In genomic region chr10:3902054-3902808, GRCh38 we compare ENCODE assay signal across 1 cellular context.
TF ChIP-seq lines count a peak whose summit lies in the region.

No MANE protein-coding gene starts in this region.

TF ChIP-seq in GM12878, 131 proteins besides CTCF, POLR2A, EP300 and RAD21 (continued from another document):
- TF ChIP-seq PBX3 (IDR thresholded peaks at IDR 0.05; ENCODE audit: insufficient replicate concordance, low read depth, low read length), result peak; percentile 22
- no peak for TF ChIP-seq HCFC1 (IDR thresholded peaks at IDR 0.05; ENCODE audit: low read length)
- TF ChIP-seq ZNF207 (IDR thresholded peaks at IDR 0.05; ENCODE audit: borderline replicate concordance), result no peak
- TF ChIP-seq TBL1XR1 (IDR thresholded peaks at IDR 0.05; ENCODE audit: low read depth, low read length), result peak; percentile 98
- peak; percentile 86 for TF ChIP-seq PAX5 (IDR thresholded peaks at IDR 0.05; ENCODE audit: borderline replicate concordance, low read depth, low read length)
- TF ChIP-seq NBN (IDR thresholded peaks at IDR 0.05), result no peak; the same call in 1 of the 2 replicates
- no peak for TF ChIP-seq CBX3 (IDR thresholded peaks at IDR 0.05; ENCODE audit: borderline replicate concordance, low read depth)
- TF ChIP-seq ZNF384 (IDR thresholded peaks at IDR 0.05; ENCODE audit: borderline replicate concordance, low read depth, low read length), result no peak
- TF ChIP-seq JUND (IDR thresholded peaks at IDR 0.05; ENCODE audit: low read depth, low read length), result 0 out of 2 replicates have a peak, but pooled peaks have one; percentile 57
- TF ChIP-seq IRF5 (IDR thresholded peaks at IDR 0.05; ENCODE audit: borderline replicate concordance), result no peak
- no peak for TF ChIP-seq SUPT20H (IDR thresholded peaks at IDR 0.05; ENCODE audit: borderline replicate concordance, control insufficient read depth, low read depth, low read length)
- no peak for TF ChIP-seq TAF1 (IDR thresholded peaks at IDR 0.05; ENCODE audit: borderline replicate concordance, low read depth, low read length)
- TF ChIP-seq BCL11A (IDR thresholded peaks at IDR 0.05; ENCODE audit: low read depth, low read length), result peak; percentile 93
- TF ChIP-seq CREB1 (IDR thresholded peaks at IDR 0.05; ENCODE audit: low read depth), result peak; percentile 92
- TF ChIP-seq SMAD5 (IDR thresholded peaks at IDR 0.05; ENCODE audit: low read depth), result no peak
- peak; percentile 77; the same call in 1 of the 2 replicates for TF ChIP-seq MEF2A (IDR thresholded peaks at IDR 0.05; ENCODE audit: insufficient read depth, low read depth, low read length)
- peak; percentile 83; the same call in 1 of the 2 replicates for TF ChIP-seq BMI1 (IDR thresholded peaks at IDR 0.05; ENCODE audit: borderline replicate concordance)
- TF ChIP-seq ATF3 (IDR thresholded peaks at IDR 0.05; ENCODE audit: borderline replicate concordance, extremely low read depth, low read depth, low read length), result no peak
- no peak for TF ChIP-seq TARDBP (IDR thresholded peaks at IDR 0.05; ENCODE audit: borderline replicate concordance)
- no peak for TF ChIP-seq POLR2AphosphoS2 (IDR thresholded peaks at IDR 0.05; ENCODE audit: low read depth, low read length)
- no peak for TF ChIP-seq E2F4 (IDR thresholded peaks at IDR 0.05; ENCODE audit: low read depth, low read length)
- TF ChIP-seq KLF5 (IDR thresholded peaks at IDR 0.05; ENCODE audit: partially characterized antibody), result peak; percentile 94
- TF ChIP-seq MYB (IDR thresholded peaks at IDR 0.05; ENCODE audit: borderline replicate concordance, low read depth, low read length), result peak; percentile 65; the same call in 1 of the 2 replicates
- no peak for TF ChIP-seq GABPA (IDR thresholded peaks at IDR 0.05; ENCODE audit: low read depth)
- TF ChIP-seq FOXM1 (IDR thresholded peaks at IDR 0.05; ENCODE audit: low read depth, low read length), result peak; percentile 65; the same call in 1 of the 2 replicates
- TF ChIP-seq CHD4 (IDR thresholded peaks at IDR 0.05), result no peak
- TF ChIP-seq ZZZ3 (IDR thresholded peaks at IDR 0.05; ENCODE audit: control insufficient read depth, insufficient read length, low read depth), result no peak
- TF ChIP-seq NR2C2 (IDR thresholded peaks at IDR 0.05; ENCODE audit: borderline replicate concordance, control insufficient read depth, insufficient read length, low read depth), result no peak
- no peak for TF ChIP-seq ZNF217 (IDR thresholded peaks at IDR 0.05)
- 0 out of 2 replicates have a peak, but pooled peaks have one; percentile 52 for TF ChIP-seq CBX5 (IDR thresholded peaks at IDR 0.05; ENCODE audit: low read depth)
- peak; percentile 20; the same call in 1 of the 2 replicates for TF ChIP-seq NKRF (conservative IDR thresholded peaks at IDR 0.05)
- peak; percentile 57; the same call in 1 of the 2 replicates for TF ChIP-seq ZNF687 (IDR thresholded peaks at IDR 0.05)
- no peak for TF ChIP-seq SIX5 (IDR thresholded peaks at IDR 0.05; ENCODE audit: low read depth, low read length, severe bottlenecking)
- TF ChIP-seq NFIC (IDR thresholded peaks at IDR 0.05; ENCODE audit: low read depth, low read length), result peak; percentile 76
- TF ChIP-seq SMC3 (IDR thresholded peaks at IDR 0.05; ENCODE audit: borderline replicate concordance, low read length), result peak; percentile 27; the same call in 1 of the 2 replicates
- TF ChIP-seq POLR2AphosphoS5 (IDR thresholded peaks at IDR 0.05; ENCODE audit: low read length), result no peak
- TF ChIP-seq ETV6 (conservative IDR thresholded peaks at IDR 0.05 in 1 of 2, IDR thresholded peaks at IDR 0.05 in 1 of 2; ENCODE audit: borderline replicate concordance in 1 of 2, low read depth in 1 of 2), result peak in 1 of 2 experiments; percentile 50; a peak in 1 of 4 replicates
- TF ChIP-seq PAX8 (IDR thresholded peaks at IDR 0.05), result no peak
- TF ChIP-seq SPI1 (IDR thresholded peaks at IDR 0.05; ENCODE audit: borderline replicate concordance, insufficient read depth, low read depth, low read length), result no peak
- TF ChIP-seq CHD1 (IDR thresholded peaks at IDR 0.05; ENCODE audit: low read depth, low read length), result no peak
- TF ChIP-seq MAX (IDR thresholded peaks at IDR 0.05; ENCODE audit: low read depth, low read length), result no peak
- TF ChIP-seq POU2F2 (IDR thresholded peaks at IDR 0.05; ENCODE audit: borderline replicate concordance, low read depth, low read length), result peak; percentile 63; the same call in 1 of the 3 replicates
- no peak for TF ChIP-seq CEBPZ (IDR thresholded peaks at IDR 0.05; ENCODE audit: low read depth, low read length)
- TF ChIP-seq DPF2 (IDR thresholded peaks at IDR 0.05), result peak; percentile 78; the same call in 1 of the 2 replicates
- peak; percentile 80 for TF ChIP-seq PKNOX1 (IDR thresholded peaks at IDR 0.05)
